23 cellular contexts compared by ENCODE assay signal in the genomic region with DNA sequence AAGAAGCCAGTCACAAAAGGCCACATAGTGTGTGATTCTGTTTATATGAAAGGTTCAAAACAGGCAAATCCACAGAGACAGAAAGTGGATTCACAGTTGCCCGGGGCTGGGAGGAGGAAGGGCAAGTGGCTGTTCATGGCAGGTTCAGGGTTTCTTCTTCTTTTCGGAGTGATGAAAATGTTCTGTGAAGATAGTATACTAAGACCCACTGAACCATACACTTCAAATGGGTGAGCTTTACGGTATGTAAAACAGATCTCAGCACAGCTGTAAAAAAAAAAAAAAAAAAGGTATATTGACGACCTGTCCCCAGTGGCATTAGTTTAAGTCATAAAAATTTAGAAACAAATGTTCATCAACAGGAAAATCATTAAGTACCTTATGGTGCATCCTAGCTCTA. TPM values are rescaled to one million over a fixed set of nuclear protein-coding genes. Genes with fewer than 3 reads are reported as not detected.
DNase-seq lines count a peak whose midpoint lies in the region; ATAC-seq and TF ChIP-seq lines count a peak whose summit lies in the region.
"Had no signal": no experiment of that assay in that cellular context is flagged by ENCODE, and none has a peak within 500 bp of the region (broad histone marks: within the 10 kb centered on the region; RNA-seq: fewer than 3 reads in every experiment).

No MANE protein-coding gene starts in this region.

- ATAC-seq in T-helper 17 cell: no peak
- no peak for ATAC-seq in Right ventricle myocardium inferior
- ATAC-seq: A549 had no signal

- H3K9me3 Mint-ChIP-seq in HFFc6: no peaks in the 10 kb centered on the region
- peaks cover 11% of the 10 kb centered on the region for H3K9me3 Mint-ChIP-seq in glutamatergic neuron (ENCODE audit: unreplicated experiment)
- no peaks in the 10 kb centered on the region for H3K9me3 Mint-ChIP-seq in neural progenitor cell
- H3K9me3 Mint-ChIP-seq: CD4-positive, alpha-beta T cell had no signal

- no peaks in the 10 kb centered on the region for H4K20me1 ChIP-seq in neural progenitor cell (ENCODE audit: low read depth)
- H4K20me1 ChIP-seq: BLaER1 had no signal

- H3K36me3 Mint-ChIP-seq in HFFc6 (ENCODE audit: low read depth) (peaks cover 9% of the 10 kb centered on the region), T-helper 17 cell (ENCODE audit: low read depth) (no peaks in the 10 kb centered on the region), glutamatergic neuron (ENCODE audit: unreplicated experiment) (no peaks in the 10 kb centered on the region), neural progenitor cell (peaks cover 7% of the 10 kb centered on the region)

- no peaks in the 10 kb centered on the region for H3K36me3 ChIP-seq in sigmoid colon
- no peaks in the 10 kb centered on the region for H3K36me3 ChIP-seq in neural progenitor cell
- H3K36me3 ChIP-seq: BLaER1, Peyer's patch had no signal

- no peak overlapping the region for H3K9ac ChIP-seq in neural progenitor cell
- H3K9ac ChIP-seq: BLaER1, KMS-11 had no signal

- WGBS in sigmoid colon, 2 donors: 86 to 90% methylated on average over 4 of the region's 4 CpGs

- no peaks in the 10 kb centered on the region for H3K9me3 ChIP-seq in T-helper 17 cell (ENCODE audit: control insufficient read depth, low read length, poor library complexity, severe bottlenecking)
- no peaks in the 10 kb centered on the region for H3K9me3 ChIP-seq in sigmoid colon
- H3K9me3 ChIP-seq in neural progenitor cell (ENCODE audit: low read depth): no peaks in the 10 kb centered on the region
- H3K9me3 ChIP-seq: A549, BLaER1, Peyer's patch had no signal

- no peak for DNase-seq in HFFc6
- no peak for DNase-seq in T-helper 17 cell
- DNase-seq in glutamatergic neuron: no peak
- no peak for DNase-seq in sigmoid colon
- no peak for DNase-seq in neural progenitor cell (ENCODE audit: low spot score)
- DNase-seq in Right ventricle myocardium inferior (ENCODE audit: missing footprints): no peak
- DNase-seq in hypothalamus (lab: John Stamatoyannopoulos, UW): no peak
- DNase-seq: CD4-positive, alpha-beta T cell; COR-L47; DMS79; H7; NCI-H1105; NCI-H2029 treated with DMSO at 0.1 percent for 48 hours; NCI-H226; NCI-H524; NCI-H774; SHP77 had no signal

- H3K4me3 ChIP-seq in sigmoid colon (no peak overlapping the region), neural progenitor cell (no peak overlapping the region)
- H3K4me3 ChIP-seq: A549, BLaER1, Peyer's patch had no signal

- no peaks in the 10 kb centered on the region for H3F3A ChIP-seq in neural progenitor cell (ENCODE audit: low read depth)

- TF ChIP-seq CTCF in HFFc6 (IDR thresholded peaks at IDR 0.05): no peak
- no peak for TF ChIP-seq CTCF in glutamatergic neuron (IDR thresholded peaks at IDR 0.05; ENCODE audit: partially characterized antibody, unreplicated experiment)
- TF ChIP-seq CTCF in sigmoid colon (IDR thresholded peaks at IDR 0.05): no peak
- TF ChIP-seq CTCF in neural progenitor cell (IDR thresholded peaks at IDR 0.05): no peak

- H3K27ac Mint-ChIP-seq in HFFc6: peak overlapping the region; percentile 97
- peak overlapping the region; percentile 6 for H3K27ac Mint-ChIP-seq in T-helper 17 cell
- no peak overlapping the region for H3K27ac Mint-ChIP-seq in glutamatergic neuron (ENCODE audit: unreplicated experiment)
- H3K27ac Mint-ChIP-seq in neural progenitor cell: no peak overlapping the region
- H3K27ac Mint-ChIP-seq: CD4-positive, alpha-beta T cell had no signal

- no peak for TF ChIP-seq POLR2A in sigmoid colon (IDR thresholded peaks at IDR 0.05)

- H3K4me1 ChIP-seq in sigmoid colon (peaks cover 0 to 45% (median 22%) of the 10 kb centered on the region in 4 donors), neural progenitor cell (no peaks in the 10 kb centered on the region)
- H3K4me1 ChIP-seq: Peyer's patch had no signal

- no peak for TF ChIP-seq EP300 in sigmoid colon (IDR thresholded peaks at IDR 0.05)

- peak overlapping the region; percentile 28 to 91 (median 84) for H3K27ac ChIP-seq in sigmoid colon
- no peak overlapping the region for H3K27ac ChIP-seq in neural progenitor cell
- H3K27ac ChIP-seq: BLaER1, KMS-11 had no signal

- no peak overlapping the region for H3K4me3 Mint-ChIP-seq in HFFc6
- no peak overlapping the region for H3K4me3 Mint-ChIP-seq in T-helper 17 cell
- H3K4me3 Mint-ChIP-seq in glutamatergic neuron (ENCODE audit: unreplicated experiment): peak overlapping the region; percentile 20
- no peak overlapping the region for H3K4me3 Mint-ChIP-seq in neural progenitor cell
- H3K4me3 Mint-ChIP-seq: CD4-positive, alpha-beta T cell had no signal

- H3K27me3 ChIP-seq in sigmoid colon (no peaks in the 10 kb centered on the region), neural progenitor cell (no peaks in the 10 kb centered on the region)
- H3K27me3 ChIP-seq: BLaER1, Peyer's patch had no signal

- no peaks in the 10 kb centered on the region for H3K79me2 ChIP-seq in neural progenitor cell (ENCODE audit: low read depth)

- H2AFZ ChIP-seq in neural progenitor cell (replicated peaks): no peak overlapping the region

- H3K27me3 Mint-ChIP-seq in HFFc6 (ENCODE audit: insufficient read depth) (peaks cover 1% of the 10 kb centered on the region), T-helper 17 cell (no peaks in the 10 kb centered on the region), glutamatergic neuron (ENCODE audit: unreplicated experiment) (peaks cover 11% of the 10 kb centered on the region), neural progenitor cell (ENCODE audit: insufficient read depth, low read depth) (no peaks in the 10 kb centered on the region)
- H3K27me3 Mint-ChIP-seq: CD4-positive, alpha-beta T cell had no signal

- intact Hi-C loops in sigmoid colon (cut with DNase I): no loop called here
- intact Hi-C loops in Right ventricle myocardium inferior (cut with DNase I): no loop called here

- no peak overlapping the region for H3K4me2 ChIP-seq in neural progenitor cell
- H3K4me2 ChIP-seq: A549, BLaER1, KMS-11 had no signal

- peaks cover 47% of the 10 kb centered on the region for H3K4me1 Mint-ChIP-seq in HFFc6 (ENCODE audit: low read depth)
- peaks cover 18% of the 10 kb centered on the region for H3K4me1 Mint-ChIP-seq in T-helper 17 cell
- H3K4me1 Mint-ChIP-seq in glutamatergic neuron (ENCODE audit: low read depth, unreplicated experiment): peaks cover 14% of the 10 kb centered on the region
- H3K4me1 Mint-ChIP-seq in neural progenitor cell: peaks cover 39% of the 10 kb centered on the region

RNA-seq across cellular contexts. Expression of a gene that starts 32.2 kb away (rescaled TPM):
- 1 to 10 TPM; 6.3 to 9.5 (median 6.9) TPM for total RNA-seq in HFFc6 (2021; fragmentation: NEBNext Ultra II Directional; extraction: Animal tissue kit (Norgen Biotek cat#: 25700))
- 10 to 100 TPM in 1 of 2 donors, 1 to 10 TPM in 1; 9.0 to 23.3 TPM for total RNA-seq in T-helper 17 cell
- total RNA-seq in glutamatergic neuron (ENCODE audit: unreplicated experiment): 4.3 TPM
- total RNA-seq in sigmoid colon: 10 to 100 TPM; 14.3 to 21.2 (median 17.4) TPM
- 1 to 10 TPM; 1.2 to 4.2 (median 3.6) TPM for polyA plus RNA-seq in sigmoid colon
- 6.2 and 11.0 TPM in 2 replicates for total RNA-seq in neural progenitor cell (ENCODE audit: low replicate concordance)
- total RNA-seq in Right ventricle myocardium inferior: 5.4 TPM

RNA-seq across cellular contexts. Expression of a gene that starts 57.4 kb away (rescaled TPM):
- total RNA-seq in HFFc6 (2021; fragmentation: NEBNext Ultra II Directional; extraction: Animal tissue kit (Norgen Biotek cat#: 25700)): not detected
- total RNA-seq in T-helper 17 cell (not detected), glutamatergic neuron (ENCODE audit: unreplicated experiment) (not detected), sigmoid colon (not detected), neural progenitor cell (ENCODE audit: low replicate concordance) (not detected in 2 replicates), Right ventricle myocardium inferior (not detected)
- under 1 TPM in 1 of 3 donors, not detected in 2; 0.06 TPM for polyA plus RNA-seq in sigmoid colon
- total RNA-seq: CD4-positive, alpha-beta T cell; H7; HT1080; OCI-LY7 had no signal
- polyA plus RNA-seq: A549 had no signal

Comparison
In these comparisons a context has a peak if more than half of its experiments do, and no peak if none do; other contexts are left out.
1. H3K27ac Mint-ChIP-seq: peak in HFFc6 (single experiment) and T-helper 17 cell (single experiment); none in glutamatergic neuron (single experiment) and neural progenitor cell (single experiment).